8 cellular contexts compared by ENCODE assay signal in genomic region chr15:51267714-51268105, GRCh38.
A peak's percentile ranks its signal among the peaks of the same experiment; 100 is the strongest.
DNase-seq lines count a peak whose midpoint lies in the region; ATAC-seq and TF ChIP-seq lines count a peak whose summit lies in the region.

No MANE protein-coding gene starts in this region.

- H3K4me1 Mint-ChIP-seq in mesothelial cell of epicardium = peaks cover 7% of the 10 kb centered on the region
- peaks cover 8% of the 10 kb centered on the region for H3K4me1 Mint-ChIP-seq in activated CD4-positive, alpha-beta memory T cell treated with anti-CD3 and anti-CD28 coated beads for 36 hours (ENCODE audit: low read depth)

- CTCF ChIA-PET in activated CD4-positive, alpha-beta memory T cell treated with anti-CD3 and anti-CD28 coated beads for 36 hours (lab: Charles Lee) = no interaction called here

- TF ChIP-seq CTCF in mesothelial cell of epicardium (IDR thresholded peaks at IDR 0.05; ENCODE audit: unreplicated experiment) = no peak

- peak; percentile 9 for DNase-seq in stimulated activated CD4-positive, alpha-beta T cell treated with anti-CD3 and anti-CD28 coated beads, Interleukin-15, amount 100 ng/mL, for 24 hours
- DNase-seq in stimulated activated CD4-positive, alpha-beta T cell treated with anti-CD3 and anti-CD28 coated beads, Interleukin-4, amount 100 ng/mL, for 24 hours = no peak
- DNase-seq in dermis blood vessel endothelial cell = peak; percentile 6
- peak in 1 of 2 experiments; percentile 42 for DNase-seq in mesothelial cell of epicardium (ENCODE audit: low spot score in 2 of 2, unreplicated experiment in 2 of 2)
- DNase-seq in activated naive CD4-positive, alpha-beta T cell (lab: John Stamatoyannopoulos, UW) = no peak
- no peak for DNase-seq in activated CD4-positive, alpha-beta memory T cell treated with anti-CD3 and anti-CD28 coated beads for 36 hours
- DNase-seq in GM19240 (ENCODE audit: insufficient read length, low spot score) = no peak

- H3K27ac Mint-ChIP-seq in mesothelial cell of epicardium = no peak overlapping the region
- H3K27ac Mint-ChIP-seq in activated CD4-positive, alpha-beta memory T cell treated with anti-CD3 and anti-CD28 coated beads for 36 hours = no peak overlapping the region

- H3K36me3 Mint-ChIP-seq in mesothelial cell of epicardium = no peaks in the 10 kb centered on the region
- H3K36me3 Mint-ChIP-seq in activated CD4-positive, alpha-beta memory T cell treated with anti-CD3 and anti-CD28 coated beads for 36 hours = no peaks in the 10 kb centered on the region

- peaks cover 24% of the 10 kb centered on the region for H3K27me3 Mint-ChIP-seq in mesothelial cell of epicardium (ENCODE audit: low read depth)
- peaks cover 28% of the 10 kb centered on the region for H3K27me3 Mint-ChIP-seq in activated CD4-positive, alpha-beta memory T cell treated with anti-CD3 and anti-CD28 coated beads for 36 hours

- intact Hi-C loops in activated CD4-positive, alpha-beta memory T cell treated with anti-CD3 and anti-CD28 coated beads for 36 hours (cut with micrococcal nuclease) = no loop called here

- ATAC-seq in GM21825 (IDR thresholded peaks at IDR 0.05; ENCODE audit: unreplicated experiment) = no peak

- POLR2A ChIA-PET in activated CD4-positive, alpha-beta memory T cell treated with anti-CD3 and anti-CD28 coated beads for 36 hours (lab: Charles Lee) = no interaction called here

- no peaks in the 10 kb centered on the region for H3K9me3 Mint-ChIP-seq in mesothelial cell of epicardium
- H3K9me3 Mint-ChIP-seq in activated CD4-positive, alpha-beta memory T cell treated with anti-CD3 and anti-CD28 coated beads for 36 hours = no peaks in the 10 kb centered on the region

- H3K4me3 Mint-ChIP-seq in mesothelial cell of epicardium = peak overlapping the region; percentile 72
- no peak overlapping the region for H3K4me3 Mint-ChIP-seq in activated CD4-positive, alpha-beta memory T cell treated with anti-CD3 and anti-CD28 coated beads for 36 hours

Comparison
In these comparisons a context has a peak if more than half of its experiments do, and no peak if none do; other contexts are left out.
1. DNase-seq: peak in stimulated activated CD4-positive, alpha-beta T cell treated with anti-CD3 and anti-CD28 coated beads, Interleukin-15, amount 100 ng/mL, for 24 hours (single experiment) and dermis blood vessel endothelial cell (single experiment); none in stimulated activated CD4-positive, alpha-beta T cell treated with anti-CD3 and anti-CD28 coated beads, Interleukin-4, amount 100 ng/mL, for 24 hours (single experiment), activated naive CD4-positive, alpha-beta T cell (0 of 4), activated CD4-positive, alpha-beta memory T cell treated with anti-CD3 and anti-CD28 coated beads for 36 hours (single experiment) and GM19240 (single experiment).